9 cellular contexts compared by ENCODE assay signal in genomic region chr18:44909191-44909719, GRCh38.
A peak's percentile ranks its signal among the peaks of the same experiment; 100 is the strongest.
DNase-seq lines count a peak whose midpoint lies in the region; ATAC-seq and TF ChIP-seq lines count a peak whose summit lies in the region.
"Had no signal": no experiment of that assay in that cellular context is flagged by ENCODE, and none has a peak within 500 bp of the region (broad histone marks: within the 10 kb centered on the region; RNA-seq: fewer than 3 reads in every experiment).

No MANE protein-coding gene starts in this region.

- H3K4me1 ChIP-seq in BLaER1 treated with 17β-estradiol and CSF1 and Interleukin-3, amounts not matched to agents 10 nM and 100 nM = peaks cover 18 to 57% (median 50%) of the 10 kb centered on the region in 10 experiments

- no peak overlapping the region for H3K27ac Mint-ChIP-seq in CD4-positive, alpha-beta T cell

- 0 out of 22 replicates have a peak overlapping the region, but pooled peaks of 1 of the 11 experiments have one; percentile 0 for H3K27ac ChIP-seq in BLaER1 treated with 17β-estradiol and CSF1 and Interleukin-3, amounts not matched to agents 10 nM and 100 nM
- no peak overlapping the region for H3K27ac ChIP-seq in CD4-positive, alpha-beta T cell (ENCODE audit: low read depth, low read length)

- CTCF ChIA-PET in CD4-positive, alpha-beta T cell (lab: Charles Lee) = interaction anchor here (1.2 kb wide), 1 partner anchor 13 kb away, joined by 3 read pairs; no protein-coding TSS in a partner anchor

- ATAC-seq in GM19023 (IDR thresholded peaks at IDR 0.05; ENCODE audit: unreplicated experiment) = peak; percentile 76
- peak; percentile 82 for ATAC-seq in HG02943 (IDR thresholded peaks at IDR 0.05; ENCODE audit: low read depth, unreplicated experiment)
- no peak for ATAC-seq in CD4-positive, alpha-beta T cell (ENCODE audit: poor library complexity)

- H3K4me3 Mint-ChIP-seq in CD4-positive, alpha-beta T cell = no peak overlapping the region

- peak overlapping the region; percentile 32 to 83 (median 55) for H3K4me2 ChIP-seq in BLaER1 treated with 17β-estradiol and CSF1 and Interleukin-3, amounts not matched to agents 10 nM and 100 nM

- no peaks in the 10 kb centered on the region for H3K36me3 Mint-ChIP-seq in CD4-positive, alpha-beta T cell (ENCODE audit: low read depth)

- H3K27me3 ChIP-seq in BLaER1 treated with 17β-estradiol and CSF1 and Interleukin-3, amounts not matched to agents 10 nM and 100 nM = no peaks in the 10 kb centered on the region
- H3K27me3 ChIP-seq in CD4-positive, alpha-beta T cell (ENCODE audit: control insufficient read depth, insufficient read depth, low read length) = no peaks in the 10 kb centered on the region

- no peaks in the 10 kb centered on the region for H4K20me1 ChIP-seq in BLaER1 treated with 17β-estradiol and CSF1 and Interleukin-3, amounts not matched to agents 10 nM and 100 nM

- H3K9me3 ChIP-seq in BLaER1 treated with 17β-estradiol and CSF1 and Interleukin-3, amounts not matched to agents 10 nM and 100 nM (replicated peaks in 1 of 11) = peaks cover 0 to 9% (median 0%) of the 10 kb centered on the region in 11 experiments; a peak in 4 of 22 replicates
- H3K9me3 ChIP-seq in CD4-positive, alpha-beta T cell (ENCODE audit: control insufficient read depth, low read length) = no peaks in the 10 kb centered on the region

- H3K36me3 ChIP-seq in BLaER1 treated with 17β-estradiol and CSF1 and Interleukin-3, amounts not matched to agents 10 nM and 100 nM = 0 out of 22 replicates have a peak, but pooled peaks cover 0 to 3% (median 0%) of the 10 kb centered on the region in 11 experiments

- no peak for TF ChIP-seq CTCF in CD4-positive, alpha-beta T cell (IDR thresholded peaks at IDR 0.05)

- H3K9ac ChIP-seq in BLaER1 treated with 17β-estradiol and CSF1 and Interleukin-3, amounts not matched to agents 10 nM and 100 nM = no peak overlapping the region

- POLR2A ChIA-PET in CD4-positive, alpha-beta T cell (lab: Charles Lee) = no interaction called here

- peaks cover 7% of the 10 kb centered on the region for H3K4me1 Mint-ChIP-seq in CD4-positive, alpha-beta T cell (ENCODE audit: low read depth)

- H3K9me3 Mint-ChIP-seq in CD4-positive, alpha-beta T cell = no peaks in the 10 kb centered on the region

- H3K27me3 Mint-ChIP-seq in CD4-positive, alpha-beta T cell = peaks cover 15% of the 10 kb centered on the region

- DNase-seq in OCI-M1 (lab: John Stamatoyannopoulos, UW) (peak; percentile 55), SIG-M5 (lab: John Stamatoyannopoulos, UW) (no peak), SIG-M5 treated with dmso at 0.1 percent for 504 hours (lab: John Stamatoyannopoulos, UW; ENCODE audit: unreplicated experiment) (no peak)
- DNase-seq in CD4-positive, alpha-beta T cell = no peak
- DNase-seq in effector CD8-positive, alpha-beta T cell (lab: John Stamatoyannopoulos, UW) = no peak
- DNase-seq: Calu3 had no signal

- intact Hi-C loops in CD4-positive, alpha-beta T cell (cut with DNase I, micrococcal nuclease) = no loop called here

- no peak overlapping the region for H3K4me3 ChIP-seq in BLaER1 treated with 17β-estradiol and CSF1 and Interleukin-3, amounts not matched to agents 10 nM and 100 nM
